Comparison of ENCODE assay signal across 1 cellular context in genomic region chr5:170132642-170133448, GRCh38.
TF ChIP-seq lines count a peak whose summit lies in the region.

No MANE protein-coding gene starts in this region.

TF ChIP-seq in HCT116, 20 proteins besides CTCF, POLR2A, EP300 and RAD21:
- TF ChIP-seq ATF3 (IDR thresholded peaks at IDR 0.05) (no peak), SRF (IDR thresholded peaks at IDR 0.05; ENCODE audit: low read depth) (no peak), ZNF274 (IDR thresholded peaks at IDR 0.05; ENCODE audit: low read depth, low read length) (no peak), MAX (IDR thresholded peaks at IDR 0.05) (no peak), EGR1 (IDR thresholded peaks at IDR 0.05; ENCODE audit: low read depth) (no peak), JUND (IDR thresholded peaks at IDR 0.05) (no peak), POLR2AphosphoS5 (IDR thresholded peaks at IDR 0.05; ENCODE audit: low read depth, low read length) (no peak), SP1 (IDR thresholded peaks at IDR 0.05; ENCODE audit: low read depth) (no peak), CEBPB (IDR thresholded peaks at IDR 0.05; ENCODE audit: low read depth) (no peak), ELF1 (IDR thresholded peaks at IDR 0.05; ENCODE audit: borderline replicate concordance, low read depth) (no peak), EZH2 (IDR thresholded peaks at IDR 0.05) (no peak), FOSL1 (IDR thresholded peaks at IDR 0.05; ENCODE audit: low read depth) (no peak)
